In genomic region chr2:241637233-241638062, GRCh38 we compare ENCODE assay signal across 1 cellular context.
TF ChIP-seq lines count a peak whose summit lies in the region.

TSS of gene ATG4B (plus strand) at chr2:241637693. CDS start at chr2:241637715, 22 bp downstream.

TF ChIP-seq in HepG2, 621 proteins besides CTCF, POLR2A, EP300 and RAD21 (continued from another document and continues in another):
- TF ChIP-seq ZNF687 (CRISPR knock-in tag; IDR thresholded peaks at IDR 0.05) (peak; percentile 86), NR2F1 (CRISPR knock-in tag; IDR thresholded peaks at IDR 0.05) (0 out of 4 replicates have a peak, but pooled peaks of 1 of the 2 experiments have one; percentile 5), ZNF761 (CRISPR knock-in tag; conservative IDR thresholded peaks at IDR 0.05) (peak; percentile 88), HNF1A (IDR thresholded peaks at IDR 0.05; ENCODE audit: low read depth) (no peak), HNF1A (CRISPR knock-in tag; IDR thresholded peaks at IDR 0.05; ENCODE audit: borderline replicate concordance) (peak; percentile 58; the same call in 1 of the 2 replicates), ZNF160 (CRISPR knock-in tag; IDR thresholded peaks at IDR 0.05) (peak; percentile 62; the same call in 1 of the 2 replicates), TFDP2 (CRISPR knock-in tag; IDR thresholded peaks at IDR 0.05) (peak; percentile 87), ZNF546 (CRISPR knock-in tag; conservative IDR thresholded peaks at IDR 0.05) (0 out of 2 replicates have a peak, but pooled peaks have one; percentile 71), SCMH1 (CRISPR knock-in tag; IDR thresholded peaks at IDR 0.05; ENCODE audit: borderline replicate concordance) (no peak), ETV6 (CRISPR knock-in tag; conservative IDR thresholded peaks at IDR 0.05) (peak; percentile 59), ZNF263 (CRISPR knock-in tag; IDR thresholded peaks at IDR 0.05) (0 out of 2 replicates have a peak, but pooled peaks have one; percentile 25), ZSCAN20 (CRISPR knock-in tag; IDR thresholded peaks at IDR 0.05; ENCODE audit: borderline replicate concordance) (no peak; the same call in 1 of the 2 replicates), HNRNPUL1 (IDR thresholded peaks at IDR 0.05; ENCODE audit: low read depth, low read length) (peak; percentile 73; the same call in 1 of the 2 replicates), ZNF577 (CRISPR knock-in tag; IDR thresholded peaks at IDR 0.05; ENCODE audit: borderline replicate concordance, low read depth) (no peak), HOXA3 (CRISPR knock-in tag; IDR thresholded peaks at IDR 0.05) (peak; percentile 100), ZNF691 (CRISPR knock-in tag; IDR thresholded peaks at IDR 0.05; ENCODE audit: borderline replicate concordance, low read depth) (peak; percentile 94), IRF9 (CRISPR knock-in tag; IDR thresholded peaks at IDR 0.05; ENCODE audit: borderline replicate concordance) (peak; percentile 87; the same call in 1 of the 2 replicates), ZNF33B (CRISPR knock-in tag; IDR thresholded peaks at IDR 0.05) (0 out of 2 replicates have a peak, but pooled peaks have one; percentile 35), ISL2 (CRISPR knock-in tag; IDR thresholded peaks at IDR 0.05) (peak; percentile 85), IKZF5 (CRISPR knock-in tag; IDR thresholded peaks at IDR 0.05) (peak; percentile 64), ZMYM3 (CRISPR knock-in tag; IDR thresholded peaks at IDR 0.05) (peak; percentile 63; the same call in 1 of the 2 replicates), ARID3A (IDR thresholded peaks at IDR 0.05; ENCODE audit: low read depth, low read length) (no peak), JUN (CRISPR knock-in tag; IDR thresholded peaks at IDR 0.05) (no peak), MATR3 (CRISPR knock-in tag; IDR thresholded peaks at IDR 0.05) (no peak), PHF5A (CRISPR knock-in tag; IDR thresholded peaks at IDR 0.05; ENCODE audit: low read depth, unreplicated experiment) (peak; percentile 73), KDM4B (CRISPR knock-in tag; IDR thresholded peaks at IDR 0.05) (peak; percentile 38; the same call in 1 of the 2 replicates), MYC (CRISPR knock-in tag; IDR thresholded peaks at IDR 0.05; ENCODE audit: borderline replicate concordance) (peak; percentile 88), ARNTL (CRISPR knock-in tag; IDR thresholded peaks at IDR 0.05) (peak; percentile 80; the same call in 1 of the 2 replicates), MEF2D (CRISPR knock-in tag; IDR thresholded peaks at IDR 0.05) (no peak; the same call in 1 of the 2 replicates), HCFC1 (IDR thresholded peaks at IDR 0.05; ENCODE audit: low read depth, low read length) (peak; percentile 85), FOSL2 (CRISPR knock-in tag; IDR thresholded peaks at IDR 0.05) (peak; percentile 35; the same call in 1 of the 2 replicates), HOXA7 (CRISPR knock-in tag; IDR thresholded peaks at IDR 0.05) (no peak), ADNP (CRISPR knock-in tag; IDR thresholded peaks at IDR 0.05) (no peak), POLR2AphosphoS5 (IDR thresholded peaks at IDR 0.05; ENCODE audit: low read depth, low read length) (peak; percentile 91), PPARG (CRISPR knock-in tag; conservative IDR thresholded peaks at IDR 0.05) (peak; percentile 68), KLF15 (CRISPR knock-in tag; IDR thresholded peaks at IDR 0.05; ENCODE audit: borderline replicate concordance) (no peak), NFKB2 (CRISPR knock-in tag; IDR thresholded peaks at IDR 0.05; ENCODE audit: borderline replicate concordance) (peak; percentile 78; the same call in 1 of the 2 replicates), ZKSCAN8 (CRISPR knock-in tag; IDR thresholded peaks at IDR 0.05; ENCODE audit: borderline replicate concordance) (peak; percentile 85; the same call in 1 of the 2 replicates), ZNF790 (CRISPR knock-in tag; IDR thresholded peaks at IDR 0.05; ENCODE audit: borderline replicate concordance) (peak; percentile 82; the same call in 1 of the 2 replicates), ZNF782 (CRISPR knock-in tag; IDR thresholded peaks at IDR 0.05; ENCODE audit: borderline replicate concordance) (peak; percentile 14; the same call in 1 of the 2 replicates), ZNF720 (CRISPR knock-in tag; IDR thresholded peaks at IDR 0.05) (0 out of 2 replicates have a peak, but pooled peaks have one; percentile 47), ZNF530 (CRISPR knock-in tag; IDR thresholded peaks at IDR 0.05; ENCODE audit: low read depth) (no peak), SSRP1 (CRISPR knock-in tag; IDR thresholded peaks at IDR 0.05) (no peak), RFXAP (CRISPR knock-in tag; IDR thresholded peaks at IDR 0.05; ENCODE audit: borderline replicate concordance) (peak; percentile 90), HINFP (CRISPR knock-in tag; IDR thresholded peaks at IDR 0.05; ENCODE audit: low read depth) (peak; percentile 81; the same call in 1 of the 2 replicates), KMT2B (CRISPR knock-in tag; IDR thresholded peaks at IDR 0.05) (peak; percentile 96), ZNF781 (CRISPR knock-in tag; IDR thresholded peaks at IDR 0.05; ENCODE audit: borderline replicate concordance, not compliant biosample characterization) (no peak), CBX1 (IDR thresholded peaks at IDR 0.05; ENCODE audit: low read depth) (no peak), E2F1 (CRISPR knock-in tag; IDR thresholded peaks at IDR 0.05) (peak; percentile 87), ELF1 (CRISPR knock-in tag; IDR thresholded peaks at IDR 0.05) (peak; percentile 69), SRSF1 (optimal IDR thresholded peaks at IDR 0.05; ENCODE audit: low read depth, low read length) (peak; percentile 73)
